Comparison of ENCODE assay signal across 15 cellular contexts in genomic region chr2:25856377-25856776, GRCh38. TPM values are rescaled to one million over a fixed set of nuclear protein-coding genes. Genes with fewer than 3 reads are reported as not detected.
A peak's percentile ranks its signal among the peaks of the same experiment; 100 is the strongest.
DNase-seq lines count a peak whose midpoint lies in the region; ATAC-seq, FAIRE-seq and TF ChIP-seq lines count a peak whose summit lies in the region.
"Had no signal": no experiment of that assay in that cellular context is flagged by ENCODE, and none has a peak within 500 bp of the region (broad histone marks: within the 10 kb centered on the region; RNA-seq: fewer than 3 reads in every experiment).

No MANE protein-coding gene starts in this region.

- POLR2A ChIA-PET in A549 (lab: Yijun Ruan, JAX), result no interaction called here
- POLR2A ChIA-PET in WTC11 (lab: Charles Lee), result interaction anchor here (0.7 kb wide), 1 partner anchor 20 kb away, joined by 3 read pairs; no protein-coding TSS in a partner anchor

- no peaks in the 10 kb centered on the region for H3K9me3 ChIP-seq in A549

- no peak for TF ChIP-seq POLR2A in A549 (IDR thresholded peaks at IDR 0.05; ENCODE audit: low read length)

- H3K27ac Mint-ChIP-seq in GM23338 (no peak overlapping the region), WTC11 (no peak overlapping the region)
- H3K27ac Mint-ChIP-seq: CD4-positive, alpha-beta T cell had no signal

- 0 out of 3 replicates have a peak, but pooled peaks have one; percentile 7 for TF ChIP-seq CTCF in A549 (IDR thresholded peaks at IDR 0.05)
- TF ChIP-seq CTCF in GM23338 (conservative IDR thresholded peaks at IDR 0.05; ENCODE audit: low read depth in 2 of 2), result peak; percentile 51 to 77
- no peak for TF ChIP-seq CTCF in WTC11 (IDR thresholded peaks at IDR 0.05)

- 89% methylated on average over 9 of the region's 9 CpGs for WGBS in A549 (ENCODE audit: missing lambda C conversion rate)

- ATAC-seq in A549 (no peak), GM23338 (peak; percentile 59), WTC11 (peak; percentile 76), GM21447 (IDR thresholded peaks at IDR 0.05; ENCODE audit: unreplicated experiment) (no peak)

- H3K4me1 ChIP-seq in A549 (peaks cover 17% of the 10 kb centered on the region; the same call in 2 of the 3 replicates), GM23338 (ENCODE audit: insufficient read depth) (peaks cover 10% of the 10 kb centered on the region)

- no peak for TF ChIP-seq RAD21 in A549 (conservative IDR thresholded peaks at IDR 0.05 in 1 of 2, IDR thresholded peaks at IDR 0.05 in 1 of 2)

- H3K27ac ChIP-seq in A549, result no peak overlapping the region
- no peak overlapping the region for H3K27ac ChIP-seq in GM23338 (ENCODE audit: low read depth)

- TF ChIP-seq EP300 in A549 (IDR thresholded peaks at IDR 0.05), result no peak

- H2AFZ ChIP-seq in GM23338, result no peak overlapping the region

- H3K9me2 ChIP-seq in GM23338 (ENCODE audit: insufficient read depth), result no peaks in the 10 kb centered on the region

- peaks cover 5% of the 10 kb centered on the region for H4K20me1 ChIP-seq in GM23338 (replicated peaks; ENCODE audit: insufficient read depth)

- H3K4me3 Mint-ChIP-seq in GM23338, result no peak overlapping the region
- no peak overlapping the region for H3K4me3 Mint-ChIP-seq in WTC11
- H3K4me3 Mint-ChIP-seq: CD4-positive, alpha-beta T cell had no signal

- H3K4me2 ChIP-seq in A549, result no peak overlapping the region
- no peak overlapping the region for H3K4me2 ChIP-seq in GM23338

- DNase-seq in A549 (ENCODE audit: low read depth in 1 of 2, low spot score in 1 of 2), result no peak
- DNase-seq in GM23338 (ENCODE audit: low spot score), result peak; percentile 60
- peak; percentile 50 for DNase-seq in WTC11 (ENCODE audit: low spot score)
- peak; percentile 50 for DNase-seq in islet precursor cell
- no peak for DNase-seq in DMS79 treated with DMSO at 0.1 percent for 48 hours (lab: John Stamatoyannopoulos, UW)
- no peak for DNase-seq in putamen (ENCODE audit: low spot score)
- DNase-seq: Calu3; CD4-positive, alpha-beta T cell; GDM1; GOT3; IMR-90; NCI-H1092; NCI-H345; SHP77 treated with DMSO at 0.1 percent for 48 hours had no signal

- no peaks in the 10 kb centered on the region for H3F3A ChIP-seq in GM23338 (replicated peaks; ENCODE audit: low read depth)

- no peaks in the 10 kb centered on the region for H3K27me3 Mint-ChIP-seq in GM23338 (ENCODE audit: insufficient read depth, low read depth, poor library complexity)
- no peaks in the 10 kb centered on the region for H3K27me3 Mint-ChIP-seq in WTC11 (ENCODE audit: low read depth)
- H3K27me3 Mint-ChIP-seq: CD4-positive, alpha-beta T cell had no signal

- H3K36me3 Mint-ChIP-seq in GM23338 (ENCODE audit: low read depth) (no peaks in the 10 kb centered on the region; the same call in 2 of the 3 replicates), WTC11 (no peaks in the 10 kb centered on the region)

- H3K9me3 Mint-ChIP-seq in GM23338 (no peaks in the 10 kb centered on the region), WTC11 (no peaks in the 10 kb centered on the region)
- H3K9me3 Mint-ChIP-seq: CD4-positive, alpha-beta T cell had no signal

- H3K36me3 ChIP-seq in GM23338 (ENCODE audit: insufficient read depth), result no peaks in the 10 kb centered on the region

- FAIRE-seq in A549 (lab: Jason Lieb, UNC), result no peak

- no peaks in the 10 kb centered on the region for H3K27me3 ChIP-seq in GM23338 (ENCODE audit: insufficient read depth)

- H3K4me3 ChIP-seq in A549 (no peak overlapping the region), GM23338 (no peak overlapping the region)

- peaks cover 90% of the 10 kb centered on the region for H3K79me2 ChIP-seq in GM23338 (replicated peaks; ENCODE audit: insufficient read depth)

- H3K4me1 Mint-ChIP-seq in GM23338, result peaks cover 19% of the 10 kb centered on the region
- H3K4me1 Mint-ChIP-seq in WTC11, result peaks cover 19% of the 10 kb centered on the region

- CTCF ChIA-PET in A549 (lab: Yijun Ruan, JAX) (interaction anchor here (5.5 to 7.6 kb wide), 2 partner anchors 10 to 95 kb away, joined by 31 to 130 read pairs; no protein-coding TSS in a partner anchor), WTC11 (lab: Charles Lee) (interaction anchor here (0.7 kb wide), 1 partner anchor 56 kb away, joined by 3 read pairs; no protein-coding TSS in a partner anchor)

TF ChIP-seq in A549, 52 proteins besides CTCF, POLR2A, EP300 and RAD21:
- TF ChIP-seq POLR2AphosphoS2 (conservative IDR thresholded peaks at IDR 0.05; ENCODE audit: low read length), result no peak
- TF ChIP-seq TP53 (CRISPR knock-in tag; IDR thresholded peaks at IDR 0.05), result no peak
- no peak for TF ChIP-seq PHF8 (IDR thresholded peaks at IDR 0.05; ENCODE audit: borderline replicate concordance, low read depth)
- TF ChIP-seq CHD2 (IDR thresholded peaks at IDR 0.05; ENCODE audit: low read length, partially characterized antibody), result no peak

TF ChIP-seq in GM23338, 12 proteins besides CTCF, POLR2A, EP300 and RAD21 (continues in another document):
- TF ChIP-seq REST (IDR thresholded peaks at IDR 0.05; ENCODE audit: unreplicated experiment) (no peak), EZH2 (IDR thresholded peaks at IDR 0.05; ENCODE audit: low read depth, unreplicated experiment) (no peak)

TF ChIP-seq in WTC11, 78 proteins besides CTCF, POLR2A, EP300 and RAD21 (continues in another document):
- TF ChIP-seq ZNF317 (CRISPR knock-in tag; IDR thresholded peaks at IDR 0.05; ENCODE audit: borderline replicate concordance, low read depth), result no peak
- no peak for TF ChIP-seq JUN (CRISPR knock-in tag; IDR thresholded peaks at IDR 0.05)
- TF ChIP-seq EMX1 (CRISPR knock-in tag; IDR thresholded peaks at IDR 0.05), result no peak
- TF ChIP-seq MYBL2 (CRISPR knock-in tag; IDR thresholded peaks at IDR 0.05), result no peak
- TF ChIP-seq FOXP4 (CRISPR knock-in tag; IDR thresholded peaks at IDR 0.05), result no peak
- no peak for TF ChIP-seq OVOL2 (CRISPR knock-in tag; IDR thresholded peaks at IDR 0.05; ENCODE audit: borderline replicate concordance)
- no peak for TF ChIP-seq ZNF138 (CRISPR knock-in tag; conservative IDR thresholded peaks at IDR 0.05)
- no peak for TF ChIP-seq ZNF281 (CRISPR knock-in tag; IDR thresholded peaks at IDR 0.05)
- no peak for TF ChIP-seq CDX4 (CRISPR knock-in tag; IDR thresholded peaks at IDR 0.05; ENCODE audit: borderline replicate concordance)

RNA-seq across cellular contexts. Expression of gene ASXL2, which starts 21.9 kb away (rescaled TPM):
- polyA plus RNA-seq in A549 (2011; rRNA removed) (26.4 and 26.6 TPM in 2 replicates), A549 (2017; fragmentation: RNase III; extraction: RNeasy Plus Mini Kit Qiagen cat#74134 plus additional on column Dnase treatment) (9.9 to 10.5 TPM (median 10.3 TPM) in 3 replicates), GM23338 (2016; fragmentation: Nextera tagmentation; extraction: Ambion mirVana) (6.6 and 7.0 TPM in 2 replicates)
- 3.8 and 5.1 TPM in 2 replicates for polyA plus RNA-seq in A549 (2012; cell fraction: cytosol; rRNA removed)
- 4.7 and 6.3 TPM in 2 replicates for polyA plus RNA-seq in A549 (2012; cell fraction: nucleus; rRNA removed)
- polyA minus RNA-seq in A549 (2011; rRNA and poly(A)+ RNA removed), result 29.6 and 35.0 TPM in 2 replicates
- total RNA-seq in GM23338 (2014; rRNA removed; shearing (Covaris generic)), result 21.8 and 22.4 TPM in 2 replicates
- total RNA-seq in WTC11 (2021), result 31.3 to 37.8 TPM (median 33.6 TPM) in 3 replicates

Comparison
In these comparisons a context has a peak if more than half of its experiments do, and no peak if none do; other contexts are left out.
1. ATAC-seq: peak in GM23338 (single experiment) and WTC11 (single experiment); none in A549 (0 of 2) and GM21447 (single experiment).
2. DNase-seq: peak in GM23338 (single experiment), WTC11 (single experiment) and islet precursor cell (single experiment); none in A549 (0 of 2), DMS79 treated with DMSO at 0.1 percent for 48 hours (single experiment) and putamen (single experiment).
3. Of the 8 proteins assayed by ChIP-seq in both WTC11 and A549: peak only in WTC11: none; only in A549: CTCF; in both: none; in neither: 7.